ENCODE assay signal across 15 cellular contexts in the genomic region with DNA sequence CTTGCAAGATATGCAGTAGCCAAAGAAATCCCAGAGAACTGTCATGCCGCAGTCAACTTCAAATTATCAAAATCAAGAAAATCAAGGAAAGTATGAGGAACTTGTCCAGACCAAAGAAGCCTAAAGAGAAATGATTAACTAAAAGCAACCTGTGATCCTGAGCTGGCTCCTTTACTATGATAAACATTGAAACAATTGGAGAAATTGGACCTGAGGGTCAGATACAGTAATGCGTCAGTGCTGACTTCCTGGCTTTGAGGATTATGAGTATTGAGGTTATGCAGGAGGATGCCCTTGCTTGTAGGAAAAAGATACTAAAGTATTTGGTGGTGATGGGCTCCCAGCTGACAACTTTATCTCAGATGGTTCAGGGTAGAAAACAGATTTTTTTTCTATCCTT.
"Had no signal": no experiment of that assay in that cellular context is flagged by ENCODE, and none has a peak within 500 bp of the region (broad histone marks: within the 10 kb centered on the region; RNA-seq: fewer than 3 reads in every experiment).

No MANE protein-coding gene starts in this region.

- H3K27ac Mint-ChIP-seq: activated CD8-positive, alpha-beta memory T cell treated with anti-CD3 and anti-CD28 coated beads, Interleukin-2, amount 10 ng/mL, durations not matched to agents 7 days and 5 days; activated naive CD8-positive, alpha-beta T cell treated with anti-CD3 and anti-CD28 coated beads for 36 hours; activated T-cell treated with anti-CD3 and anti-CD28 coated beads, Interleukin-2, amount 50 U/mL, for 72 hours; mesothelial cell of epicardium; stimulated activated naive B cell treated with anti-CD40 and anti-IgM and Interleukin-4, amounts not matched to agents 10 μg/mL and 1 μg/mL and 100 μg/mL, for 72 hours had no signal

- H3K27me3 ChIP-seq: transverse colon had no signal

- H3K9me3 ChIP-seq: transverse colon had no signal

- H3K27me3 Mint-ChIP-seq: activated CD8-positive, alpha-beta memory T cell treated with anti-CD3 and anti-CD28 coated beads, Interleukin-2, amount 10 ng/mL, durations not matched to agents 7 days and 5 days had no signal

- H3K36me3 Mint-ChIP-seq: activated CD8-positive, alpha-beta memory T cell treated with anti-CD3 and anti-CD28 coated beads, Interleukin-2, amount 10 ng/mL, durations not matched to agents 7 days and 5 days; activated naive CD8-positive, alpha-beta T cell treated with anti-CD3 and anti-CD28 coated beads for 36 hours; mesothelial cell of epicardium; stimulated activated naive B cell treated with anti-CD40 and anti-IgM and Interleukin-4, amounts not matched to agents 10 μg/mL and 1 μg/mL and 100 μg/mL, for 72 hours had no signal

- H3K4me3 Mint-ChIP-seq: activated CD8-positive, alpha-beta memory T cell treated with anti-CD3 and anti-CD28 coated beads, Interleukin-2, amount 10 ng/mL, durations not matched to agents 7 days and 5 days; activated naive CD8-positive, alpha-beta T cell treated with anti-CD3 and anti-CD28 coated beads for 36 hours; activated T-cell treated with anti-CD3 and anti-CD28 coated beads, Interleukin-2, amount 50 U/mL, for 72 hours; mesothelial cell of epicardium; stimulated activated naive B cell treated with anti-CD40 and anti-IgM and Interleukin-4, amounts not matched to agents 10 μg/mL and 1 μg/mL and 100 μg/mL, for 72 hours had no signal

- H3K9me3 Mint-ChIP-seq: activated naive CD8-positive, alpha-beta T cell treated with anti-CD3 and anti-CD28 coated beads for 36 hours; activated T-cell treated with anti-CD3 and anti-CD28 coated beads, Interleukin-2, amount 50 U/mL, for 72 hours; stimulated activated naive B cell treated with anti-CD40 and anti-IgM and Interleukin-4, amounts not matched to agents 10 μg/mL and 1 μg/mL and 100 μg/mL, for 72 hours had no signal

- ATAC-seq: activated CD8-positive, alpha-beta memory T cell treated with anti-CD3 and anti-CD28 coated beads, Interleukin-2, amount 10 ng/mL, durations not matched to agents 7 days and 5 days; activated T-cell treated with anti-CD3 and anti-CD28 coated beads, Interleukin-2, amount 50 U/mL, for 72 hours; right cardiac atrium; stimulated activated naive B cell treated with anti-CD40 and anti-IgM and Interleukin-4, amounts not matched to agents 10 μg/mL and 1 μg/mL and 100 μg/mL, for 72 hours had no signal

- H3K4me3 ChIP-seq: transverse colon had no signal

- H3K36me3 ChIP-seq: transverse colon had no signal

- H3K4me1 ChIP-seq: parathyroid adenoma had no signal

- H3K27ac ChIP-seq: epithelial cell of prostate, parathyroid adenoma, transverse colon had no signal

- H3K4me1 Mint-ChIP-seq: activated CD8-positive, alpha-beta memory T cell treated with anti-CD3 and anti-CD28 coated beads, Interleukin-2, amount 10 ng/mL, durations not matched to agents 7 days and 5 days; activated naive CD8-positive, alpha-beta T cell treated with anti-CD3 and anti-CD28 coated beads for 36 hours; stimulated activated naive B cell treated with anti-CD40 and anti-IgM and Interleukin-4, amounts not matched to agents 10 μg/mL and 1 μg/mL and 100 μg/mL, for 72 hours had no signal

- DNase-seq: activated CD8-positive, alpha-beta memory T cell treated with anti-CD3 and anti-CD28 coated beads, Interleukin-2, amount 10 ng/mL, durations not matched to agents 7 days and 5 days; activated gamma-delta T cell treated with Interleukin-2 at 50 U/mL for 16 hours; activated naive CD8-positive, alpha-beta T cell treated with anti-CD3 and anti-CD28 coated beads for 36 hours; activated T-cell treated with anti-CD3 and anti-CD28 coated beads, Interleukin-2, amount 50 U/mL, for 72 hours; effector CD8-positive, alpha-beta T cell; foreskin fibroblast; head of caudate nucleus; islet precursor cell; right cardiac atrium; stimulated activated CD4-positive, alpha-beta T cell treated with anti-CD3 and anti-CD28 coated beads, Interleukin-1b, Interleukin-23, amount 100 ng/mL, for 48 hours; stimulated activated naive B cell treated with anti-CD40 and anti-IgM and Interleukin-4, amounts not matched to agents 10 μg/mL and 1 μg/mL and 100 μg/mL, for 72 hours; transverse colon had no signal
